In the genomic region with DNA sequence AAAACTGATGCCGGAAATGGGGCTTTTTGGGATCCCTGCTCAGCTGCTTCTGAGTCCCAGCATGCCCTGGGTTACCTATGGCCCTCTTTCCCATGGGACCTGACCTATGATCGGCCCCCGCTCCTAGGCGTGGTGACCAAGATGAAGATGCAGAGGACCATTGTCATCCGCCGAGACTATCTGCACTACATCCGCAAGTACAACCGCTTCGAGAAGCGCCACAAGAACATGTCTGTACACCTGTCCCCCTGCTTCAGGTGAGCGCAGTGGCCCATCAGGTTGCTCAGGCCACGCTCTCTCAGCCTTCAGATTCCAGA, we compare ENCODE assay signal across 8 cellular contexts. TPM values are rescaled to one million over a fixed set of nuclear protein-coding genes. Genes with fewer than 3 reads are reported as not detected.
DNase-seq lines count a peak whose midpoint lies in the region; ATAC-seq, FAIRE-seq and TF ChIP-seq lines count a peak whose summit lies in the region.

No MANE protein-coding gene starts in this region.

- WGBS in small intestine, 3 donors: 55 to 73% (median 56%) methylated on average over 12 of the region's 12 CpGs

- ATAC-seq in WTC11 (no peak), HG03280 (IDR thresholded peaks at IDR 0.05; ENCODE audit: unreplicated experiment) (no peak)

- H3K27me3 Mint-ChIP-seq in WTC11 (ENCODE audit: low read depth): no peaks in the 10 kb centered on the region

- FAIRE-seq in small intestine (lab: Jason Lieb, UNC): no peak

- H3K36me3 Mint-ChIP-seq in WTC11: peaks cover 34% of the 10 kb centered on the region

- H3K9me3 Mint-ChIP-seq in WTC11: no peaks in the 10 kb centered on the region

- peaks cover 42% of the 10 kb centered on the region for H3K4me1 Mint-ChIP-seq in WTC11

- POLR2A ChIA-PET in WTC11 (lab: Charles Lee): no interaction called here

- H3K4me3 ChIP-seq in HAP-1: peak overlapping the region; percentile 96
- H3K4me3 ChIP-seq in fibroblast of mammary gland (ENCODE audit: control insufficient read depth, low read depth, low read length): peak overlapping the region; percentile 100
- peak overlapping the region in 1 of 2 donors; percentile 87 for H3K4me3 ChIP-seq in small intestine (ENCODE audit: low read depth in 1 of 2, low read length in 2 of 2)

- H3K27me3 ChIP-seq in HAP-1 (ENCODE audit: low read depth): no peaks in the 10 kb centered on the region
- no peaks in the 10 kb centered on the region for H3K27me3 ChIP-seq in small intestine (ENCODE audit: control insufficient read depth in 2 of 2, insufficient read depth in 2 of 2, low read length in 2 of 2)

- H3K36me3 ChIP-seq in HAP-1 (replicated peaks) (peaks cover 41% of the 10 kb centered on the region), small intestine (ENCODE audit: control insufficient read depth in 2 of 2, insufficient read depth in 2 of 2, low read length in 2 of 2) (peaks cover 11 to 17% of the 10 kb centered on the region in 2 donors)

- H3K4me3 Mint-ChIP-seq in WTC11: peak overlapping the region; percentile 97

- no peak for DNase-seq in HAP-1 (ENCODE audit: low spot score in 2 of 2)
- DNase-seq in WTC11 (ENCODE audit: low spot score): no peak
- no peak for DNase-seq in fibroblast of mammary gland (ENCODE audit: low read depth)
- no peak for DNase-seq in small intestine
- no peak for DNase-seq in stimulated activated CD4-positive, alpha-beta T cell treated with anti-CD3 and anti-CD28 coated beads, Interleukin-1b, Interleukin-23, amount 100 ng/mL, for 48 hours
- DNase-seq in HuH-7 (ENCODE audit: low spot score): no peak
- DNase-seq in DMS 273 treated with DMSO at 0.1 percent for 48 hours (lab: John Stamatoyannopoulos, UW): no peak

- peak overlapping the region; percentile 5 to 61 for H3K27ac ChIP-seq in small intestine (ENCODE audit: low read depth in 1 of 2, low read length in 1 of 2)

- CTCF ChIA-PET in WTC11 (lab: Charles Lee): no interaction called here

- H3K4me1 ChIP-seq in HAP-1: peaks cover 18% of the 10 kb centered on the region
- H3K4me1 ChIP-seq in small intestine (ENCODE audit: control insufficient read depth in 2 of 2, insufficient read depth in 1 of 2, low read depth in 1 of 2, low read length in 1 of 2): peaks cover 5 to 13% of the 10 kb centered on the region in 2 donors

- peak overlapping the region; percentile 98 for H3K27ac Mint-ChIP-seq in WTC11

- in situ Hi-C loops in HAP-1 (cut with MboI; ENCODE audit: low sequenced_read_pairs): loop anchor here (5.0 to 25.0 kb wide), 2 partner anchors 185 to 365 kb away; a partner anchor contains a TSS

- no peak for TF ChIP-seq CTCF in WTC11 (IDR thresholded peaks at IDR 0.05)
- no peak for TF ChIP-seq CTCF in fibroblast of mammary gland (conservative IDR thresholded peaks at IDR 0.05; ENCODE audit: control insufficient read depth, insufficient read depth, low read depth, low read length)

- H3K9me3 ChIP-seq in HAP-1 (no peaks in the 10 kb centered on the region), small intestine (ENCODE audit: control insufficient read depth, low read depth) (no peaks in the 10 kb centered on the region)

TF ChIP-seq in WTC11, 78 proteins besides CTCF, POLR2A, EP300 and RAD21:
- TF ChIP-seq, protein P1, sequence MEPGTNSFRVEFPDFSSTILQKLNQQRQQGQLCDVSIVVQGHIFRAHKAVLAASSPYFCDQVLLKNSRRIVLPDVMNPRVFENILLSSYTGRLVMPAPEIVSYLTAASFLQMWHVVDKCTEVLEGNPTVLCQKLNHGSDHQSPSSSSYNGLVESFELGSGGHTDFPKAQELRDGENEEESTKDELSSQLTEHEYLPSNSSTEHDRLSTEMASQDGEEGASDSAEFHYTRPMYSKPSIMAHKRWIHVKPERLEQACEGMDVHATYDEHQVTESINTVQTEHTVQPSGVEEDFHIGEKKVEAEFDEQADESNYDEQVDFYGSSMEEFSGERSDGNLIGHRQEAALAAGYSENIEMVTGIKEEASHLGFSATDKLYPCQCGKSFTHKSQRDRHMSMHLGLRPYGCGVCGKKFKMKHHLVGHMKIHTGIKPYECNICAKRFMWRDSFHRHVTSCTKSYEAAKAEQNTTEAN (CRISPR knock-in tag; IDR thresholded peaks at IDR 0.05): no peak
- TF ChIP-seq, protein P2, sequence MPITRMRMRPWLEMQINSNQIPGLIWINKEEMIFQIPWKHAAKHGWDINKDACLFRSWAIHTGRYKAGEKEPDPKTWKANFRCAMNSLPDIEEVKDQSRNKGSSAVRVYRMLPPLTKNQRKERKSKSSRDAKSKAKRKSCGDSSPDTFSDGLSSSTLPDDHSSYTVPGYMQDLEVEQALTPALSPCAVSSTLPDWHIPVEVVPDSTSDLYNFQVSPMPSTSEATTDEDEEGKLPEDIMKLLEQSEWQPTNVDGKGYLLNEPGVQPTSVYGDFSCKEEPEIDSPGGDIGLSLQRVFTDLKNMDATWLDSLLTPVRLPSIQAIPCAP (CRISPR knock-in tag; IDR thresholded peaks at IDR 0.05): no peak
- TF ChIP-seq NFATC4 (CRISPR knock-in tag; IDR thresholded peaks at IDR 0.05): peak; percentile 45; the same call in 1 of the 2 replicates
TF ChIP-seq in WTC11: peak in this region for 1.

RNA-seq across cellular contexts. Expression of a gene that starts 1.5 kb away (rescaled TPM):
- 2,299 to 2,683 TPM (median 2,679 TPM) in 3 replicates for total RNA-seq in WTC11 (2021)
- polyA plus RNA-seq in small intestine: 1,000 to 10,000 TPM; 2,854 to 5,067 (median 5,025) TPM

RNA-seq across cellular contexts. Expression of a gene that starts 10.3 kb away (rescaled TPM):
- total RNA-seq in WTC11 (2021): 3,861 to 4,362 TPM (median 4,362 TPM) in 3 replicates
- polyA plus RNA-seq in small intestine: 1,000 to 10,000 TPM; 2,350 to 5,026 (median 4,251) TPM

RNA-seq across cellular contexts. Expression of a gene that starts 14.7 kb away (rescaled TPM):
- 53.8 to 69.9 TPM (median 61.2 TPM) in 3 replicates for total RNA-seq in WTC11 (2021)
- 100 to 1,000 TPM; 354 to 541 (median 486) TPM for polyA plus RNA-seq in small intestine

RNA-seq across cellular contexts. Expression of a gene that starts 23.7 kb away (rescaled TPM):
- 2.9 to 5.3 TPM (median 3.6 TPM) in 3 replicates for total RNA-seq in WTC11 (2021)
- 1 to 10 TPM; 7.8 to 10.0 (median 8.6) TPM for polyA plus RNA-seq in small intestine

RNA-seq across cellular contexts. Expression of a gene that starts 30.1 kb away (rescaled TPM):
- total RNA-seq in WTC11 (2021): 14.3 to 20.6 TPM (median 20.3 TPM) in 3 replicates
- polyA plus RNA-seq in small intestine: 100 to 1,000 TPM in 2 of 3 donors, 10 to 100 TPM in 1; 38.0 to 687 (median 437) TPM
